Comparison of ENCODE assay signal across 9 cellular contexts in the genomic region with DNA sequence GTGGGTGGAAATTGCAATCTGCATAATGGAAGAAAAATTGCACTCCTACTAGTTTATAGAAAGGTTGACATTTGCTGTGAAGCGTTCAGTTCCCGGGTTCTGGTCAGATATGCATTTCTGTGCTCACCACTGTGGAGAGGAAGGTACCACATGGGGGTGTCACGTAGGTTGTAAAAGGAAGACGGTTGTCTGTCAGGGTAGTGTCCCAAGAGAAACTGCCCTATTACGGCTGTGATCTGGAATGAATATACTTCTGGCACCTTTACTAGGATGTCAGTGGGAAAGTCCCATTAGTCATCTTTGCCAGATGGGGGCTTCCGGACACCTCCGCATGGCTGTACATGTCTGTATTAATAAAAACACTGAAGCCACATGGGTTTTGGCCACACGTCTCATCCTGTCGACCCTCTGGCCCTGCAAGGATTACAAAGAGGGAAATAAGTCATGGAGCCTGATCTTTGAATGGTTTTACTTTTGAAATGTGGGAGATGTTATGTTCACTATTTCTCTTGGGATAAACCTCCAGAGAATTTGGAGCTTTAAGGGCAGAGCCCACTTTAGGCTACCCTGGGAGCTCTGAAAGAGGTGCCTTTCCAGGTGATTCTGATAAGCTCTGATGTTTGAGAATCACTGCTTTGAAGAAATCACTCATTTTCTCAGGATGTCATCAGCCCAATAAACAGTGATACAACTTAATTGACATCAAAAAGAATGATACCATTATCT.
DNase-seq lines count a peak whose midpoint lies in the region; ATAC-seq lines count a peak whose summit lies in the region.
"Had no signal": no experiment of that assay in that cellular context is flagged by ENCODE, and none has a peak within 500 bp of the region (broad histone marks: within the 10 kb centered on the region; RNA-seq: fewer than 3 reads in every experiment).

No MANE protein-coding gene starts in this region.

- H3K79me2 ChIP-seq in ACC112 (ENCODE audit: control insufficient read depth, insufficient read depth, low read length, unreplicated experiment), result no peaks in the 10 kb centered on the region

- H3K9me3 Mint-ChIP-seq in activated naive CD4-positive, alpha-beta T cell treated with anti-CD3 and anti-CD28 coated beads, Interleukin-2, amount 50 U/mL, for 72 hours, result peaks cover 0 to 8% of the 10 kb centered on the region in 2 donors

- no peaks in the 10 kb centered on the region for H3K36me3 ChIP-seq in ACC112 (ENCODE audit: insufficient read depth, low read length)
- H3K36me3 ChIP-seq: BLaER1 treated with 17β-estradiol and CSF1 and Interleukin-3, amounts not matched to agents 10 nM and 100 nM had no signal

- H3K36me3 Mint-ChIP-seq in activated naive CD4-positive, alpha-beta T cell treated with anti-CD3 and anti-CD28 coated beads, Interleukin-2, amount 50 U/mL, for 72 hours, result peaks cover 12 to 28% of the 10 kb centered on the region in 2 donors

- H3K27ac ChIP-seq in ACC112 (ENCODE audit: low read depth, low read length), result no peak overlapping the region; the same call in 1 of the 2 replicates
- H3K27ac ChIP-seq: BLaER1 treated with 17β-estradiol and CSF1 and Interleukin-3, amounts not matched to agents 10 nM and 100 nM had no signal

- ATAC-seq in GM19455 (IDR thresholded peaks at IDR 0.05; ENCODE audit: unreplicated experiment) (peak; percentile 66), HG03457 (IDR thresholded peaks at IDR 0.05; ENCODE audit: unreplicated experiment) (peak; percentile 76)
- peak; percentile 87 for ATAC-seq in activated naive CD4-positive, alpha-beta T cell treated with anti-CD3 and anti-CD28 coated beads, Interleukin-2, amount 50 U/mL, for 72 hours

- H3K4me1 ChIP-seq in ACC112 (ENCODE audit: control insufficient read depth, insufficient read depth, low read length, unreplicated experiment), result peaks cover 10% of the 10 kb centered on the region
- H3K4me1 ChIP-seq: BLaER1 treated with 17β-estradiol and CSF1 and Interleukin-3, amounts not matched to agents 10 nM and 100 nM had no signal

- peak; percentile 28 to 72 for DNase-seq in activated naive CD4-positive, alpha-beta T cell treated with anti-CD3 and anti-CD28 coated beads, Interleukin-2, amount 50 U/mL, for 72 hours (ENCODE audit: low spot score in 2 of 2)
- peak in 2 of 3 donors; percentile 58 to 61 for DNase-seq in stimulated activated CD4-positive, alpha-beta T cell treated with anti-CD3 and anti-CD28 coated beads, TNF-alpha, amount 100 ng/mL, for 48 hours (ENCODE audit: low read depth in 3 of 3)
- DNase-seq in NCI-H187 (lab: John Stamatoyannopoulos, UW) (no peak), occipital lobe (lab: John Stamatoyannopoulos, UW) (no peak), NCI-H526 (lab: John Stamatoyannopoulos, UW) (no peak)

- peak overlapping the region; percentile 28 for H2AFZ ChIP-seq in ACC112 (ENCODE audit: low read length, unreplicated experiment)

- H3K27me3 ChIP-seq in ACC112 (ENCODE audit: insufficient read depth, low read length), result peaks cover 3% of the 10 kb centered on the region; the same call in 1 of the 2 replicates
- H3K27me3 ChIP-seq: BLaER1 treated with 17β-estradiol and CSF1 and Interleukin-3, amounts not matched to agents 10 nM and 100 nM had no signal

- peak overlapping the region; percentile 97 for H3K27ac Mint-ChIP-seq in activated naive CD4-positive, alpha-beta T cell treated with anti-CD3 and anti-CD28 coated beads, Interleukin-2, amount 50 U/mL, for 72 hours

- H3K4me3 ChIP-seq in ACC112 (ENCODE audit: low read depth, low read length), result no peak overlapping the region
- H3K4me3 ChIP-seq: BLaER1 treated with 17β-estradiol and CSF1 and Interleukin-3, amounts not matched to agents 10 nM and 100 nM had no signal

Comparison
In these comparisons a context has a peak if more than half of its experiments do, and no peak if none do; other contexts are left out.
1. DNase-seq: peak in activated naive CD4-positive, alpha-beta T cell treated with anti-CD3 and anti-CD28 coated beads, Interleukin-2, amount 50 U/mL, for 72 hours (2 of 2) and stimulated activated CD4-positive, alpha-beta T cell treated with anti-CD3 and anti-CD28 coated beads, TNF-alpha, amount 100 ng/mL, for 48 hours (2 of 3); none in NCI-H187 (0 of 2), occipital lobe (single experiment) and NCI-H526 (0 of 2).
2. Peak in every context shown above with its lines, with median percentiles within 50 percentile points of each other: ATAC-seq.